20 cellular contexts compared by ENCODE assay signal in the genomic region with DNA sequence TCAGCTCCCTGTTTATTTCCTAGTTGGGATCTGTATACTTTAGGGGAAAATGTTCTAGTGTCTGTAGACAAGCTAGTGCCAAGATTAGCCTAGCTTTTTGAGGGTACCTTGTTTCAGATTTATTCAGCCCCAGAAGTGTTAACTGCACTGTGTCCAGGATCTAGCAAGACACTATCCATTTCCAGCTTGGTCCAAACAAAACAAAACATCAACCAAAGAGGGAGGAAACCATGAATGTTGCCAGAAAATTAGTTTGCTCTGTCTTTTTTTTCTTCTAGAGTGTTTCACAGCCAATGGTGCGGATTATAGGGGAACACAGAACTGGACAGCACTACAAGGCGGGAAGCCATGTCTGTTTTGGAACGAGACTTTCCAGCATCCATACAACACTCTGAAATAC. TPM values are rescaled to one million over a fixed set of nuclear protein-coding genes. Genes with fewer than 3 reads are reported as not detected.
DNase-seq lines count a peak whose midpoint lies in the region; ATAC-seq and TF ChIP-seq lines count a peak whose summit lies in the region.
"Had no signal": no experiment of that assay in that cellular context is flagged by ENCODE, and none has a peak within 500 bp of the region (broad histone marks: within the 10 kb centered on the region; RNA-seq: fewer than 3 reads in every experiment).

No MANE protein-coding gene starts in this region.

- no peak overlapping the region for H2AFZ ChIP-seq in fibroblast of lung (ENCODE audit: low read length)

- DNase-seq in HFFc6 (peak; percentile 20), fibroblast of lung (ENCODE audit: low read depth in 2 of 2) (peak; percentile 48 to 60), mesothelial cell of epicardium (ENCODE audit: low spot score in 2 of 2, unreplicated experiment in 2 of 2) (no peak), suprapubic skin (ENCODE audit: low spot score in 2 of 2) (no peak), COLO829 (ENCODE audit: low spot score) (no peak), NCI-H1694 treated with DMSO at 0.1 percent for 48 hours (lab: John Stamatoyannopoulos, UW) (no peak)
- DNase-seq: activated B cell treated with CpG ODN at 0.5 μM for 24 hours; activated naive CD4-positive, alpha-beta T cell; BE2C; DMS 273 treated with DMSO at 0.1 percent for 48 hours; effector memory CD4-positive, alpha-beta T cell; glutamatergic neuron; islet precursor cell; MM.1S; stimulated activated CD4-positive, alpha-beta T cell treated with anti-CD3 and anti-CD28 coated beads, Interleukin-2, amount 100 ng/mL, for 24 hours had no signal

- H3K79me2 ChIP-seq in fibroblast of lung (ENCODE audit: control insufficient read depth, insufficient read depth, low read length) = no peaks in the 10 kb centered on the region

- H3K36me3 ChIP-seq in fibroblast of lung (ENCODE audit: control insufficient read depth, insufficient read depth, low read length) = no peaks in the 10 kb centered on the region
- peaks cover 11% of the 10 kb centered on the region for H3K36me3 ChIP-seq in suprapubic skin
- H3K36me3 ChIP-seq: BE2C had no signal

- H3K4me3 Mint-ChIP-seq in HFFc6 (no peak overlapping the region), mesothelial cell of epicardium (no peak overlapping the region)
- H3K4me3 Mint-ChIP-seq: activated B cell treated with CpG ODN at 0.5 μM for 24 hours had no signal

- H3K36me3 Mint-ChIP-seq in HFFc6 (ENCODE audit: low read depth) (no peaks in the 10 kb centered on the region), mesothelial cell of epicardium (peaks cover 7% of the 10 kb centered on the region)

- H3K4me2 ChIP-seq in fibroblast of lung (ENCODE audit: extremely low read depth, insufficient read depth, low read length) = peak overlapping the region; percentile 34

- H4K20me1 ChIP-seq in fibroblast of lung (ENCODE audit: control insufficient read depth, extremely low read depth, insufficient read depth, low read length) = no peaks in the 10 kb centered on the region

- no peak overlapping the region for H3K27ac Mint-ChIP-seq in HFFc6
- peak overlapping the region; percentile 40 for H3K27ac Mint-ChIP-seq in mesothelial cell of epicardium
- H3K27ac Mint-ChIP-seq: activated B cell treated with CpG ODN at 0.5 μM for 24 hours had no signal

- no peak for TF ChIP-seq EP300 in suprapubic skin (IDR thresholded peaks at IDR 0.05)

- H3K27me3 Mint-ChIP-seq in HFFc6 (ENCODE audit: insufficient read depth) (peaks cover 14% of the 10 kb centered on the region), mesothelial cell of epicardium (ENCODE audit: low read depth) (no peaks in the 10 kb centered on the region)

- no peak overlapping the region for H3K9ac ChIP-seq in fibroblast of lung (ENCODE audit: insufficient read depth, low read length)

- ATAC-seq in GM21528 (IDR thresholded peaks at IDR 0.05; ENCODE audit: low FRiP score, unreplicated experiment) (no peak), GM18505 (IDR thresholded peaks at IDR 0.05; ENCODE audit: unreplicated experiment) (no peak)

- H3K4me3 ChIP-seq in fibroblast of lung (replicated peaks in 1 of 4; ENCODE audit: control extremely low read depth in 1 of 4, insufficient read depth in 1 of 4, low read depth in 3 of 4, low read length in 4 of 4) (no peak overlapping the region), suprapubic skin (no peak overlapping the region)

- no peak for TF ChIP-seq CTCF in HFFc6 (IDR thresholded peaks at IDR 0.05)
- no peak for TF ChIP-seq CTCF in fibroblast of lung (conservative IDR thresholded peaks at IDR 0.05 in 1 of 2, IDR thresholded peaks at IDR 0.05 in 1 of 2; ENCODE audit: low read depth in 1 of 2, low read length in 2 of 2)
- TF ChIP-seq CTCF in mesothelial cell of epicardium (IDR thresholded peaks at IDR 0.05; ENCODE audit: unreplicated experiment) = no peak
- no peak for TF ChIP-seq CTCF in suprapubic skin (IDR thresholded peaks at IDR 0.05)

- H3K4me1 Mint-ChIP-seq in HFFc6 (ENCODE audit: low read depth) (peaks cover 30% of the 10 kb centered on the region), mesothelial cell of epicardium (peaks cover 53% of the 10 kb centered on the region)
- H3K4me1 Mint-ChIP-seq: activated B cell treated with CpG ODN at 0.5 μM for 24 hours had no signal

- no peaks in the 10 kb centered on the region for H3K9me3 Mint-ChIP-seq in HFFc6
- no peaks in the 10 kb centered on the region for H3K9me3 Mint-ChIP-seq in mesothelial cell of epicardium
- H3K9me3 Mint-ChIP-seq: activated B cell treated with CpG ODN at 0.5 μM for 24 hours had no signal

- peaks cover 3% of the 10 kb centered on the region for H3K4me1 ChIP-seq in fibroblast of lung (ENCODE audit: control insufficient read depth, extremely low read depth, insufficient read depth, low read length)
- peaks cover 19% of the 10 kb centered on the region for H3K4me1 ChIP-seq in suprapubic skin
- H3K4me1 ChIP-seq: BE2C had no signal

- H3K9me3 ChIP-seq in fibroblast of lung (ENCODE audit: control insufficient read depth, insufficient read depth, low read depth, low read length) = no peaks in the 10 kb centered on the region
- H3K9me3 ChIP-seq in suprapubic skin = no peaks in the 10 kb centered on the region
- H3K9me3 ChIP-seq: BE2C had no signal

- TF ChIP-seq POLR2A in suprapubic skin (IDR thresholded peaks at IDR 0.05) (no peak), GM18505 (IDR thresholded peaks at IDR 0.05; ENCODE audit: borderline replicate concordance, extremely low read depth, insufficient read depth, insufficient read length) (no peak)

- H3K27me3 ChIP-seq in fibroblast of lung (ENCODE audit: control insufficient read depth, insufficient read depth, low read length) = no peaks in the 10 kb centered on the region
- no peaks in the 10 kb centered on the region for H3K27me3 ChIP-seq in suprapubic skin
- H3K27me3 ChIP-seq: BE2C had no signal

- H3K27ac ChIP-seq in fibroblast of lung (ENCODE audit: insufficient read depth, low read length) (peak overlapping the region; percentile 30), suprapubic skin (peak overlapping the region; percentile 12)

- WGBS in suprapubic skin = 58% methylated on average over 3 of the region's 3 CpGs

RNA-seq across cellular contexts. Expression of a gene that starts 21.1 kb away (rescaled TPM):
- total RNA-seq in HFFc6 (2021; fragmentation: NEBNext Ultra II Directional; extraction: Animal tissue kit (Norgen Biotek cat#: 25700)) = 1 to 10 TPM in 1 of 6 experiments, under 1 TPM in 5; 0.50 to 1.1 (median 0.59) TPM
- total RNA-seq in fibroblast of lung = 6.4 and 12.9 TPM in 2 replicates
- 7.0 and 13.5 TPM in 2 replicates for polyA plus RNA-seq in fibroblast of lung
- polyA plus RNA-seq in fibroblast of lung (2012) = 8.9 and 16.6 TPM in 2 replicates
- 18.4 and 44.1 TPM in 2 replicates for polyA minus RNA-seq in fibroblast of lung (ENCODE audit: low replicate concordance)
- 24.4 to 30.9 TPM (median 28.5 TPM) in 3 replicates for total RNA-seq in mesothelial cell of epicardium
- 10 to 100 TPM; 51.6 to 71.1 (median 60.9) TPM for total RNA-seq in suprapubic skin
- total RNA-seq: activated B cell treated with CpG ODN at 0.5 μM for 24 hours; T-helper 1 cell treated with Interleukin-12 subunit alpha and Interleukin-12 subunit beta and Interleukin-4 antibody, amounts not matched to agents 30 ng/mL and 1 ng/mL, for 36 hours had no signal

RNA-seq across cellular contexts. Expression of a gene that starts 32.3 kb away (rescaled TPM):
- not detected for total RNA-seq in HFFc6 (2021; fragmentation: NEBNext Ultra II Directional; extraction: Animal tissue kit (Norgen Biotek cat#: 25700))
- 0.17 TPM in 1 of 2 replicates, not detected in the other for total RNA-seq in fibroblast of lung
- 0.14 TPM in 1 of 2 replicates, not detected in the other for polyA plus RNA-seq in fibroblast of lung
- not detected in 2 replicates for polyA plus RNA-seq in fibroblast of lung (2012)
- polyA minus RNA-seq in fibroblast of lung (ENCODE audit: low replicate concordance) = not detected in 2 replicates
- total RNA-seq in mesothelial cell of epicardium = 0.44 to 0.45 TPM in 2 of 3 replicates, not detected in the other
- total RNA-seq in suprapubic skin = not detected
- total RNA-seq: activated B cell treated with CpG ODN at 0.5 μM for 24 hours; pulmonary artery endothelial cell; T-helper 1 cell treated with Interleukin-12 subunit alpha and Interleukin-12 subunit beta and Interleukin-4 antibody, amounts not matched to agents 30 ng/mL and 1 ng/mL, for 36 hours; ureter had no signal

Comparison
In these comparisons a context has a peak if more than half of its experiments do, and no peak if none do; other contexts are left out.
1. DNase-seq: peak in HFFc6 (single experiment) and fibroblast of lung (2 of 2); none in mesothelial cell of epicardium (0 of 2), suprapubic skin (0 of 2), COLO829 (single experiment) and NCI-H1694 treated with DMSO at 0.1 percent for 48 hours (single experiment).